In genomic region chr10:96509017-96509641, GRCh38 we compare ENCODE assay signal across 1 cellular context.
TF ChIP-seq lines count a peak whose summit lies in the region.

No MANE protein-coding gene starts in this region.

TF ChIP-seq in SK-N-SH treated with all-trans-retinoic acid at 6 μM for 48 hours, 23 proteins besides CTCF, POLR2A, EP300 and RAD21 (continued from another document):
- TF ChIP-seq TSHZ2 (CRISPR knock-in tag; IDR thresholded peaks at IDR 0.05) (no peak), ARNTL (CRISPR knock-in tag; IDR thresholded peaks at IDR 0.05; ENCODE audit: borderline replicate concordance, low read depth) (no peak), TCF4 (CRISPR knock-in tag; IDR thresholded peaks at IDR 0.05; ENCODE audit: borderline replicate concordance) (no peak), ZC3H10 (CRISPR knock-in tag; IDR thresholded peaks at IDR 0.05) (no peak), ISL1 (CRISPR knock-in tag; IDR thresholded peaks at IDR 0.05) (no peak), TOX (CRISPR knock-in tag; IDR thresholded peaks at IDR 0.05; ENCODE audit: borderline replicate concordance) (no peak), ZFP30 (CRISPR knock-in tag; IDR thresholded peaks at IDR 0.05) (no peak), OSR1 (CRISPR knock-in tag; IDR thresholded peaks at IDR 0.05) (no peak), SNAI2 (CRISPR knock-in tag; IDR thresholded peaks at IDR 0.05) (no peak), ZFP3 (CRISPR knock-in tag; IDR thresholded peaks at IDR 0.05) (no peak), GLIS3 (CRISPR knock-in tag; IDR thresholded peaks at IDR 0.05) (no peak), ZNF565 (CRISPR knock-in tag; conservative IDR thresholded peaks at IDR 0.05; ENCODE audit: low read depth) (no peak), PATZ1 (CRISPR knock-in tag; IDR thresholded peaks at IDR 0.05; ENCODE audit: borderline replicate concordance) (no peak), RARB (CRISPR knock-in tag; IDR thresholded peaks at IDR 0.05) (no peak), ESRRG (CRISPR knock-in tag; IDR thresholded peaks at IDR 0.05) (no peak)
